ENCODE assay signal across 22 cellular contexts in the genomic region with DNA sequence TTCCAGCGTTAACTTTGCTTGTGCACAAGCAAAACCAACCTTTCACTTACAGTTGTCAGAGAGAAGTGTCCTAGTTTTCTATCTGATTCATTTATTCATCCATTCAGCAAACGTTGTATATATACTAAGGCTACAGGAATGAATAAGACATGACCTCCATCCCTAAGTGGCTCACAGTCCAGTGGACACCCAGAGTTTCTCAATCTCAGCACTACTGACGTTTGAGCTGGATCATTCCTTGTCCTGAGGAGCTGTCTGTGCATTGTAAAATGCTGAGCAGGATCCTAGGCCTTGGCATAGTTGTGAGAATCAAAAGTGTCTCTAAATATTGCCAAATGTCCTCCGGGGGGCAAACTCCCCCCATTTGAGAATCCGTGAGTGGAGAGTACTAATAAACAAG.
DNase-seq lines count a peak whose midpoint lies in the region; ATAC-seq, FAIRE-seq and TF ChIP-seq lines count a peak whose summit lies in the region.
"Had no signal": no experiment of that assay in that cellular context is flagged by ENCODE, and none has a peak within 500 bp of the region (broad histone marks: within the 10 kb centered on the region; RNA-seq: fewer than 3 reads in every experiment).

No MANE protein-coding gene starts in this region.

- FAIRE-seq in GM19239 (lab: Jason Lieb, UNC): no peak
- FAIRE-seq: A549, D721Med, GM12891, GM18507 had no signal

- H2BK5ac ChIP-seq in IMR-90 (ENCODE audit: low read depth, low read length, poor library complexity, severe bottlenecking): peak overlapping the region; percentile 66

- peak overlapping the region; percentile 9 for H3K27ac ChIP-seq in IMR-90 (ENCODE audit: insufficient read depth, low read length)
- H3K27ac ChIP-seq: A549 had no signal

- peak overlapping the region; percentile 70; the same call in 1 of the 2 replicates for H3K18ac ChIP-seq in IMR-90 (ENCODE audit: low read depth, low read length)

- BruUV-seq in IMR-90 (replicated peaks; lab: Mats Ljungman, UMichigan): no TSS peak

- no peak overlapping the region for H3K9ac ChIP-seq in IMR-90 (ENCODE audit: low read depth, low read length)

- H2AK5ac ChIP-seq in IMR-90 (ENCODE audit: low read depth, low read length): no peak overlapping the region; the same call in 1 of the 2 replicates

- H3K9me3 ChIP-seq in IMR-90 (ENCODE audit: control insufficient read depth, insufficient read depth, low read length): no peaks in the 10 kb centered on the region
- H3K9me3 ChIP-seq: A549 had no signal

- H3K56ac ChIP-seq in IMR-90 (ENCODE audit: extremely low read depth, insufficient read depth, low read length): no peak overlapping the region

- peaks cover 25% of the 10 kb centered on the region for H3K4me1 ChIP-seq in IMR-90 (ENCODE audit: control insufficient read depth, insufficient read depth, low read length)

- 0% methylated on average over 1 of the region's 5 CpGs; no CpG with 5 or more reads in 1 of the 2 experiments for WGBS in IMR-90 (ENCODE audit: extremely low coverage in 2 of 2, insufficient read length in 1 of 2), 2 experiments

- POLR2A ChIA-PET in IMR-90 (lab: Charles Lee; ENCODE audit: unreplicated experiment): no interaction called here

- peak; percentile 82 for ATAC-seq in IMR-90 (ENCODE audit: low read depth)
- ATAC-seq in HG02884 (IDR thresholded peaks at IDR 0.05; ENCODE audit: unreplicated experiment): no peak
- ATAC-seq: A549, HCT116 had no signal

- peak overlapping the region; percentile 66; the same call in 2 of the 3 replicates for H2BK15ac ChIP-seq in IMR-90 (ENCODE audit: low read depth, low read length)

- DNase-seq in AG20443 (ENCODE audit: low spot score) (peak; percentile 21), IMR-90 (peak; percentile 93), fibroblast of gingiva (ENCODE audit: low read depth) (peak; percentile 51), skeletal muscle cell (ENCODE audit: low read depth) (peak; percentile 57), GM19239 (ENCODE audit: insufficient read length, low spot score) (no peak), NCI-H1436 treated with DMSO at 0.1 percent for 48 hours (lab: John Stamatoyannopoulos, UW) (no peak)
- DNase-seq: CD4-positive, CD25-positive, alpha-beta regulatory T cell; DMS79 treated with DMSO at 0.1 percent for 48 hours; GF-D8; KBM-7; NCI-H1417 treated with DMSO at 0.1 percent for 48 hours; NCI-H2029 treated with DMSO at 0.1 percent for 48 hours; NCI-H2171 treated with DMSO at 0.1 percent for 48 hours; NCI-H748 treated with DMSO at 0.1 percent for 48 hours; RPMI8226; SIG-M5 had no signal

- TF ChIP-seq CTCF in IMR-90 (conservative IDR thresholded peaks at IDR 0.05; ENCODE audit: low read depth, low read length): 0 out of 2 replicates have a peak, but pooled peaks have one; percentile 10

- TF ChIP-seq RAD21 in IMR-90 (IDR thresholded peaks at IDR 0.05; ENCODE audit: low read length): no peak

- no peak for TF ChIP-seq POLR2A in IMR-90 (IDR thresholded peaks at IDR 0.05; ENCODE audit: low read depth, low read length)

- no peaks in the 10 kb centered on the region for H4K20me1 ChIP-seq in IMR-90 (ENCODE audit: insufficient read depth, low read length)

- H3K27me3 ChIP-seq in IMR-90 (ENCODE audit: control insufficient read depth, insufficient read depth, low read length): no peaks in the 10 kb centered on the region

- H3K36me3 ChIP-seq in IMR-90 (ENCODE audit: control insufficient read depth, insufficient read depth, low read length): no peaks in the 10 kb centered on the region

- H4K5ac ChIP-seq in IMR-90 (ENCODE audit: low read depth, low read length): peak overlapping the region; percentile 19

- in situ Hi-C loops in IMR-90 (cut with MboI; ENCODE audit: low sequenced_read_pairs): loop anchor here (25.0 kb wide), 2 partner anchors 509 to 1041 kb away; a partner anchor contains a TSS

- H4K91ac ChIP-seq in IMR-90 (ENCODE audit: insufficient read depth, low read depth, low read length): peak overlapping the region; percentile 84; the same call in 1 of the 2 replicates

- H3K4me2 ChIP-seq in IMR-90 (ENCODE audit: low read depth, low read length): peak overlapping the region; percentile 64; the same call in 1 of the 2 replicates
- H3K4me2 ChIP-seq: A549 had no signal

- CTCF ChIA-PET in IMR-90 (lab: Yijun Ruan, JAX): no interaction called here

- H3K14ac ChIP-seq in IMR-90 (replicated peaks; ENCODE audit: low read depth, low read length): no peak overlapping the region

- H2AFZ ChIP-seq in IMR-90 (replicated peaks; ENCODE audit: low read length, poor library complexity): no peak overlapping the region

- H3K4me3 ChIP-seq in IMR-90 (ENCODE audit: insufficient read depth, low read depth, low read length) (no peak overlapping the region), skeletal muscle cell (ENCODE audit: low read depth, low read length) (no peak overlapping the region)
- H3K4me3 ChIP-seq: A549 had no signal

- peak overlapping the region; percentile 81 for H2BK20ac ChIP-seq in IMR-90 (ENCODE audit: low read depth, low read length)

- peak overlapping the region; percentile 62 for H3K4ac ChIP-seq in IMR-90 (ENCODE audit: low read depth, low read length)

- intact Hi-C loops in IMR-90 (cut with micrococcal nuclease): no loop called here

- peak overlapping the region; percentile 20 to 32; a peak in 2 of 4 replicates for H4K8ac ChIP-seq in IMR-90 (ENCODE audit: low read depth in 2 of 2, low read length in 2 of 2)

- no peaks in the 10 kb centered on the region; a peak in 1 of 4 replicates for H3K79me1 ChIP-seq in IMR-90 (ENCODE audit: low read depth in 1 of 2, low read length in 2 of 2)

- peaks cover 16% of the 10 kb centered on the region for H3K9me1 ChIP-seq in IMR-90 (ENCODE audit: insufficient read depth, low read length)

- no peak overlapping the region for H3K23ac ChIP-seq in IMR-90 (ENCODE audit: low read depth, low read length)

- dilution Hi-C loops in IMR-90 (cut with HindIII; ENCODE audit: low sequenced_read_pairs, unreplicated experiment): no loop called here

- H2BK120ac ChIP-seq in IMR-90 (ENCODE audit: low read depth, low read length): peak overlapping the region; percentile 85; the same call in 1 of the 2 replicates

- no peak overlapping the region for H2AK9ac ChIP-seq in IMR-90 (replicated peaks; ENCODE audit: low read depth, low read length, poor library complexity)

TF ChIP-seq in IMR-90, 13 proteins besides CTCF, POLR2A, EP300 and RAD21:
- no peak for TF ChIP-seq MXI1 (IDR thresholded peaks at IDR 0.05; ENCODE audit: borderline replicate concordance, low read depth, low read length)
- TF ChIP-seq FOS (IDR thresholded peaks at IDR 0.05; ENCODE audit: low read depth, low read length): peak; percentile 21; the same call in 1 of the 2 replicates
- TF ChIP-seq, protein P1, sequence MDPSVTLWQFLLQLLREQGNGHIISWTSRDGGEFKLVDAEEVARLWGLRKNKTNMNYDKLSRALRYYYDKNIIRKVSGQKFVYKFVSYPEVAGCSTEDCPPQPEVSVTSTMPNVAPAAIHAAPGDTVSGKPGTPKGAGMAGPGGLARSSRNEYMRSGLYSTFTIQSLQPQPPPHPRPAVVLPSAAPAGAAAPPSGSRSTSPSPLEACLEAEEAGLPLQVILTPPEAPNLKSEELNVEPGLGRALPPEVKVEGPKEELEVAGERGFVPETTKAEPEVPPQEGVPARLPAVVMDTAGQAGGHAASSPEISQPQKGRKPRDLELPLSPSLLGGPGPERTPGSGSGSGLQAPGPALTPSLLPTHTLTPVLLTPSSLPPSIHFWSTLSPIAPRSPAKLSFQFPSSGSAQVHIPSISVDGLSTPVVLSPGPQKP (IDR thresholded peaks at IDR 0.05; ENCODE audit: borderline replicate concordance, low read depth, low read length): no peak
- TF ChIP-seq NFE2L2 (IDR thresholded peaks at IDR 0.05; ENCODE audit: low read depth, low read length): no peak
- TF ChIP-seq MAFK (IDR thresholded peaks at IDR 0.05; ENCODE audit: low read depth, low read length): peak; percentile 44; the same call in 1 of the 2 replicates
- TF ChIP-seq CEBPB (IDR thresholded peaks at IDR 0.05; ENCODE audit: low read depth, low read length): peak; percentile 92
- TF ChIP-seq BHLHE40 (IDR thresholded peaks at IDR 0.05; ENCODE audit: low read depth, low read length): no peak
- 0 out of 2 replicates have a peak, but pooled peaks have one; percentile 3 for TF ChIP-seq SMC3 (IDR thresholded peaks at IDR 0.05; ENCODE audit: low read depth, low read length)
- TF ChIP-seq, protein P2, sequence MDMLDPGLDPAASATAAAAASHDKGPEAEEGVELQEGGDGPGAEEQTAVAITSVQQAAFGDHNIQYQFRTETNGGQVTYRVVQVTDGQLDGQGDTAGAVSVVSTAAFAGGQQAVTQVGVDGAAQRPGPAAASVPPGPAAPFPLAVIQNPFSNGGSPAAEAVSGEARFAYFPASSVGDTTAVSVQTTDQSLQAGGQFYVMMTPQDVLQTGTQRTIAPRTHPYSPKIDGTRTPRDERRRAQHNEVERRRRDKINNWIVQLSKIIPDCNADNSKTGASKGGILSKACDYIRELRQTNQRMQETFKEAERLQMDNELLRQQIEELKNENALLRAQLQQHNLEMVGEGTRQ (IDR thresholded peaks at IDR 0.05; ENCODE audit: low read depth, low read length): no peak
- no peak for TF ChIP-seq RCOR1 (IDR thresholded peaks at IDR 0.05; ENCODE audit: insufficient replicate concordance, low read length)
- TF ChIP-seq MAZ (IDR thresholded peaks at IDR 0.05; ENCODE audit: borderline replicate concordance, low read depth, low read length): no peak
- TF ChIP-seq RFX5 (IDR thresholded peaks at IDR 0.05; ENCODE audit: low read depth, low read length): no peak
- no peak for TF ChIP-seq CHD1 (IDR thresholded peaks at IDR 0.05; ENCODE audit: low read depth, low read length)
TF ChIP-seq in IMR-90: peak in this region for 4.

Comparison
In these comparisons a context has a peak if more than half of its experiments do, and no peak if none do; other contexts are left out.
1. DNase-seq: peak in AG20443 (single experiment), IMR-90 (single experiment), fibroblast of gingiva (single experiment) and skeletal muscle cell (single experiment); none in GM19239 (single experiment) and NCI-H1436 treated with DMSO at 0.1 percent for 48 hours (single experiment).